In genomic region chr3:24253336-24253735, GRCh38 we compare ENCODE assay signal across 27 cellular contexts.
"Had no signal": no experiment of that assay in that cellular context is flagged by ENCODE, and none has a peak within 500 bp of the region (broad histone marks: within the 10 kb centered on the region; RNA-seq: fewer than 3 reads in every experiment).

No MANE protein-coding gene starts in this region.

- H3K27me3 ChIP-seq: cardiac muscle cell, MG63, SJSA1 had no signal

- H3K9me3 ChIP-seq: MG63, SJSA1 had no signal

- H3K27ac ChIP-seq: brain microvascular endothelial cell, cardiac muscle cell, SJSA1 had no signal

- ATAC-seq: activated T-helper 17 cell treated with anti-CD3 and anti-CD28 coated beads, Interleukin-2, amount 50 U/mL, for 72 hours; Panc1; Right ventricle myocardium inferior; T-helper 17 cell; WTC11 had no signal

- DNase-seq: activated CD4-positive, alpha-beta memory T cell treated with anti-CD3 and anti-CD28 coated beads for 36 hours; activated CD4-positive, alpha-beta T cell treated with anti-CD3 and anti-CD28 coated beads for 48 hours; activated CD4-positive, CD25-positive, alpha-beta regulatory T cell treated with anti-CD3 and anti-CD28 coated beads, Interleukin-2, amount 50 U/mL, for 72 hours; activated CD8-positive, alpha-beta memory T cell treated with anti-CD3 and anti-CD28 coated beads for 24 hours; activated gamma-delta T cell; activated naive CD4-positive, alpha-beta T cell treated with anti-CD3 and anti-CD28 coated beads for 36 hours; activated T-cell treated with anti-CD3 and anti-CD28 coated beads, Interleukin-2, amount 50 U/mL, for 48 hours; amygdala; brain microvascular endothelial cell; MG63; MV-4-11; NCI-H1105; NCI-H1436; NCI-H187; NCI-H2081; NCI-H446; NCI-H524; NCI-H82; RPMI8226; T-helper 17 cell; T-helper 9 cell had no signal

- H3K4me3 ChIP-seq: cardiac muscle cell, MG63, SJSA1 had no signal

- H3K36me3 ChIP-seq: brain microvascular endothelial cell, cardiac muscle cell, MG63, SJSA1 had no signal
